In the genomic region with DNA sequence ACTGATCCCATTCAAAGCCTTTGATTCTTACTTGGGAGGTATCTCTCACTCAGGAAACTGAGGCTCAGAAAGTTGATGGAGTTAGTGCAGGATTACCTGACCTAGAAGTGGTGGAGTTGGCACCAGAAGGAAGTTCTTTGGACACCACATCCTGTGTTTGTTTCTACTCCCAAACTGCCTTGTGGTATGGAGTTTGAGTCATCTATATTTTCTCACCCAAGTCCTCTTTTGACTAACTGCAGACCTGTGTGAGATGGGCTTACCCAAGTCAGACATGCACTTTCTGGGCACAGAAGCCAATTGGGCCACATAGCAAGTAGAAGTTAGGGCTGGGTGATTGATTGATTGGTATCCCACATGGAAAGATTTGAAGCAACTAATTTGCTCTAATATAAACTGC, we compare ENCODE assay signal across 12 cellular contexts. TPM values are rescaled to one million over a fixed set of nuclear protein-coding genes. Genes with fewer than 3 reads are reported as not detected.
DNase-seq lines count a peak whose midpoint lies in the region; ATAC-seq lines count a peak whose summit lies in the region.
"Had no signal": no experiment of that assay in that cellular context is flagged by ENCODE, and none has a peak within 500 bp of the region (broad histone marks: within the 10 kb centered on the region; RNA-seq: fewer than 3 reads in every experiment).

No MANE protein-coding gene starts in this region.

- POLR2A ChIA-PET in activated CD4-positive, alpha-beta T cell treated with anti-CD3 and anti-CD28 coated beads, Interleukin-2, amount 10 ng/mL, durations not matched to agents 7 days and 5 days (lab: Charles Lee) = no interaction called here

- no peak for ATAC-seq in HG02623 (IDR thresholded peaks at IDR 0.05; ENCODE audit: unreplicated experiment)

- peak; percentile 17 for DNase-seq in activated CD4-positive, alpha-beta T cell treated with anti-CD3 and anti-CD28 coated beads, Interleukin-2, amount 10 ng/mL, durations not matched to agents 7 days and 5 days
- DNase-seq in activated CD4-positive, alpha-beta T cell treated with anti-CD3 and anti-CD28 coated beads, Interleukin-2, amount 50 U/mL, for 4 hours = no peak
- peak; percentile 20 for DNase-seq in HS-27A (ENCODE audit: low read depth)
- peak; percentile 8 for DNase-seq in activated naive CD8-positive, alpha-beta T cell treated with anti-CD3 and anti-CD28 coated beads for 36 hours
- peak; percentile 36 for DNase-seq in skeletal muscle cell (ENCODE audit: low read depth)
- DNase-seq in foreskin melanocyte = no peak
- no peak for DNase-seq in effector CD8-positive, alpha-beta T cell (lab: John Stamatoyannopoulos, UW)
- DNase-seq: hippocampal formation; nucleus accumbens; stimulated activated naive B cell treated with anti-CD40 and anti-IgM and Interleukin-4, amounts not matched to agents 10 μg/mL and 1 μg/mL and 100 μg/mL, for 72 hours had no signal

- no peaks in the 10 kb centered on the region for H3K27me3 Mint-ChIP-seq in activated CD4-positive, alpha-beta T cell treated with anti-CD3 and anti-CD28 coated beads, Interleukin-2, amount 10 ng/mL, durations not matched to agents 7 days and 5 days
- no peaks in the 10 kb centered on the region for H3K27me3 Mint-ChIP-seq in activated naive CD8-positive, alpha-beta T cell treated with anti-CD3 and anti-CD28 coated beads for 36 hours
- H3K27me3 Mint-ChIP-seq: IgD-negative memory B cell; stimulated activated naive B cell treated with anti-CD40 and anti-IgM and Interleukin-4, amounts not matched to agents 10 μg/mL and 1 μg/mL and 100 μg/mL, for 72 hours had no signal

- H3K4me3 ChIP-seq in skeletal muscle cell (ENCODE audit: low read depth, low read length) = no peak overlapping the region

- peaks cover 13% of the 10 kb centered on the region for H3K36me3 Mint-ChIP-seq in activated CD4-positive, alpha-beta T cell treated with anti-CD3 and anti-CD28 coated beads, Interleukin-2, amount 10 ng/mL, durations not matched to agents 7 days and 5 days (ENCODE audit: low read depth)
- peaks cover 19% of the 10 kb centered on the region for H3K36me3 Mint-ChIP-seq in activated naive CD8-positive, alpha-beta T cell treated with anti-CD3 and anti-CD28 coated beads for 36 hours

- CTCF ChIA-PET in activated CD4-positive, alpha-beta T cell treated with anti-CD3 and anti-CD28 coated beads, Interleukin-2, amount 10 ng/mL, durations not matched to agents 7 days and 5 days (lab: Charles Lee) = no interaction called here

- no peak overlapping the region for H3K4me3 Mint-ChIP-seq in activated CD4-positive, alpha-beta T cell treated with anti-CD3 and anti-CD28 coated beads, Interleukin-2, amount 10 ng/mL, durations not matched to agents 7 days and 5 days
- no peak overlapping the region for H3K4me3 Mint-ChIP-seq in activated naive CD8-positive, alpha-beta T cell treated with anti-CD3 and anti-CD28 coated beads for 36 hours
- H3K4me3 Mint-ChIP-seq: IgD-negative memory B cell; stimulated activated naive B cell treated with anti-CD40 and anti-IgM and Interleukin-4, amounts not matched to agents 10 μg/mL and 1 μg/mL and 100 μg/mL, for 72 hours had no signal

- peaks cover 3% of the 10 kb centered on the region for H3K9me3 Mint-ChIP-seq in activated CD4-positive, alpha-beta T cell treated with anti-CD3 and anti-CD28 coated beads, Interleukin-2, amount 10 ng/mL, durations not matched to agents 7 days and 5 days
- H3K9me3 Mint-ChIP-seq in activated naive CD8-positive, alpha-beta T cell treated with anti-CD3 and anti-CD28 coated beads for 36 hours = no peaks in the 10 kb centered on the region
- H3K9me3 Mint-ChIP-seq: IgD-negative memory B cell; stimulated activated naive B cell treated with anti-CD40 and anti-IgM and Interleukin-4, amounts not matched to agents 10 μg/mL and 1 μg/mL and 100 μg/mL, for 72 hours had no signal

- H3K4me1 Mint-ChIP-seq in activated CD4-positive, alpha-beta T cell treated with anti-CD3 and anti-CD28 coated beads, Interleukin-2, amount 10 ng/mL, durations not matched to agents 7 days and 5 days = peaks cover 38% of the 10 kb centered on the region
- H3K4me1 Mint-ChIP-seq in activated naive CD8-positive, alpha-beta T cell treated with anti-CD3 and anti-CD28 coated beads for 36 hours = peaks cover 21% of the 10 kb centered on the region
- H3K4me1 Mint-ChIP-seq: stimulated activated naive B cell treated with anti-CD40 and anti-IgM and Interleukin-4, amounts not matched to agents 10 μg/mL and 1 μg/mL and 100 μg/mL, for 72 hours had no signal

- peak overlapping the region; percentile 88 for H3K27ac Mint-ChIP-seq in activated CD4-positive, alpha-beta T cell treated with anti-CD3 and anti-CD28 coated beads, Interleukin-2, amount 10 ng/mL, durations not matched to agents 7 days and 5 days
- peak overlapping the region; percentile 16 for H3K27ac Mint-ChIP-seq in activated naive CD8-positive, alpha-beta T cell treated with anti-CD3 and anti-CD28 coated beads for 36 hours
- H3K27ac Mint-ChIP-seq: IgD-negative memory B cell; stimulated activated naive B cell treated with anti-CD40 and anti-IgM and Interleukin-4, amounts not matched to agents 10 μg/mL and 1 μg/mL and 100 μg/mL, for 72 hours had no signal

RNA-seq across cellular contexts. Expression of gene FGGY, which starts 36.1 kb away (rescaled TPM):
- total RNA-seq in activated CD4-positive, alpha-beta T cell treated with anti-CD3 and anti-CD28 coated beads, Interleukin-2, amount 10 ng/mL, durations not matched to agents 7 days and 5 days = 1 to 10 TPM; 3.3 to 5.5 TPM
- 1 to 10 TPM; 6.6 to 9.7 TPM for total RNA-seq in activated naive CD8-positive, alpha-beta T cell treated with anti-CD3 and anti-CD28 coated beads for 36 hours

Comparison
In these comparisons a context has a peak if more than half of its experiments do, and no peak if none do; other contexts are left out.
1. DNase-seq: peak in activated CD4-positive, alpha-beta T cell treated with anti-CD3 and anti-CD28 coated beads, Interleukin-2, amount 10 ng/mL, durations not matched to agents 7 days and 5 days (single experiment), HS-27A (single experiment), activated naive CD8-positive, alpha-beta T cell treated with anti-CD3 and anti-CD28 coated beads for 36 hours (single experiment) and skeletal muscle cell (single experiment); none in activated CD4-positive, alpha-beta T cell treated with anti-CD3 and anti-CD28 coated beads, Interleukin-2, amount 50 U/mL, for 4 hours (0 of 2), foreskin melanocyte (single experiment) and effector CD8-positive, alpha-beta T cell (single experiment).